In the genomic region with DNA sequence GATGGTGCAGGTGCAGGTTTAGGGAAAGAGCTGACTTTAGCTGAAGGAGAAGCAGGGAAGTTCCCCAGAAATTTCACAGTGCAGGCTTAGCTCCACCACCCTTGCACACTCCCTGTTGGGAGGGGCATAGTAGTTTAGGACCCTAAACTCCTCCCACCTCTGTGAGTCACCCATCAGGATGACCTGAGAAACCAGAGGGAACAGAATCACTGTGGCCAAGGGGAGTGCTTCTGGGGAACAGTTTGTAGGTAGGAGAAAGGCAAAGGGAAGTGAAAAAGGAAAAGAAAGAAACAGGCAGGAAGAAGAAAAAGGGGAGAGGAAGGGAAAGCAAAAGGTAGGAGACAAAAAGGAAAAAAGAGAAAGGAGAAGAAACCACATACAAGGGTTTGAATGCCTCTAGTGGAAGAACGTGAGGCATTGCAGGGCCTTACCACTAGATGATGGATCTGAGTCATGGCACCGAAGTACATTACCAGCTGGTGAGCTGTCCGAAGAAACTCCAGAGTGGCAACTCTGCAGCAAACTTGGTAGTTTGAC, we compare ENCODE assay signal across 8 cellular contexts.
DNase-seq lines count a peak whose midpoint lies in the region; ATAC-seq and TF ChIP-seq lines count a peak whose summit lies in the region.

No MANE protein-coding gene starts in this region.

- intact Hi-C loops in MCF 10A (cut with micrococcal nuclease) (loop anchor here (1.0 to 5.0 kb wide), 2 partner anchors 109 to 332 kb away; no protein-coding TSS in a partner anchor), breast epithelium (cut with DNase I; ENCODE audit: low total_unique reads) (no loop called here), PC-9 (cut with micrococcal nuclease; ENCODE audit: unreplicated experiment) (loop anchor here (10.0 kb wide), 2 partner anchors 336 to 684 kb away; no protein-coding TSS in a partner anchor)

- H3K36me3 Mint-ChIP-seq in MCF 10A (ENCODE audit: insufficient read depth, unreplicated experiment) (no peaks in the 10 kb centered on the region), type B pancreatic cell (no peaks in the 10 kb centered on the region), immature natural killer cell (no peaks in the 10 kb centered on the region)

- no peak overlapping the region for H2AFZ ChIP-seq in PC-9

- H3K27ac ChIP-seq in breast epithelium (peak overlapping the region in 1 of 2 donors; percentile 58), PC-9 (no peak overlapping the region)

- H3K9me3 ChIP-seq in breast epithelium (no peaks in the 10 kb centered on the region), PC-9 (ENCODE audit: insufficient read depth, low read depth) (no peaks in the 10 kb centered on the region)

- TF ChIP-seq CTCF in MCF 10A (IDR thresholded peaks at IDR 0.05; ENCODE audit: unreplicated experiment): peak; percentile 45
- no peak for TF ChIP-seq CTCF in breast epithelium (IDR thresholded peaks at IDR 0.05)
- peak; percentile 40; the same call in 1 of the 2 replicates for TF ChIP-seq CTCF in PC-9 (conservative IDR thresholded peaks at IDR 0.05)
- peak; percentile 34 for TF ChIP-seq CTCF in type B pancreatic cell (conservative IDR thresholded peaks at IDR 0.05)

- no peaks in the 10 kb centered on the region for H3F3A ChIP-seq in PC-9 (ENCODE audit: insufficient read depth, low read depth)

- H3K9me3 Mint-ChIP-seq in MCF 10A (ENCODE audit: unreplicated experiment): no peaks in the 10 kb centered on the region
- H3K9me3 Mint-ChIP-seq in type B pancreatic cell: no peaks in the 10 kb centered on the region
- H3K9me3 Mint-ChIP-seq in immature natural killer cell: peaks cover 2 to 41% (median 8%) of the 10 kb centered on the region in 6 donors

- no peak for TF ChIP-seq POLR2A in breast epithelium (IDR thresholded peaks at IDR 0.05)

- peak; percentile 88 for ATAC-seq in HG03159 (IDR thresholded peaks at IDR 0.05; ENCODE audit: unreplicated experiment)

- H3K36me3 ChIP-seq in breast epithelium (no peaks in the 10 kb centered on the region), PC-9 (ENCODE audit: low read depth) (no peaks in the 10 kb centered on the region)

- no peaks in the 10 kb centered on the region for H3K27me3 ChIP-seq in breast epithelium
- no peaks in the 10 kb centered on the region for H3K27me3 ChIP-seq in PC-9 (ENCODE audit: insufficient read depth, low read depth)

- DNase-seq in MCF 10A (ENCODE audit: unreplicated experiment) (peak; percentile 76), breast epithelium (ENCODE audit: low spot score in 2 of 2) (no peak), PC-9 (peak in 1 of 2 experiments; percentile 35), foreskin melanocyte (peak; percentile 16), type B pancreatic cell (ENCODE audit: extremely low spot score, unreplicated experiment) (no peak), hepatic stellate cell (ENCODE audit: low spot score) (no peak), immature natural killer cell (no peak)

- no peak overlapping the region for H3K4me3 ChIP-seq in breast epithelium
- H3K4me3 ChIP-seq in PC-9: no peak overlapping the region

- no TSS peak for BruUV-seq in MCF 10A (replicated peaks; lab: Mats Ljungman, UMichigan)
- BruUV-seq in PC-9 (replicated peaks; lab: Mats Ljungman, UMichigan): no TSS peak

- POLR2A ChIA-PET in MCF 10A (lab: Yijun Ruan, JAX): interaction anchor here (0.6 to 0.7 kb wide), 2 partner anchors 563 to 1470 kb away, joined by 3 read pairs; no protein-coding TSS in a partner anchor
- POLR2A ChIA-PET in PC-9 (lab: Charles Lee; ENCODE audit: unreplicated experiment): no interaction called here

- no peak overlapping the region for H3K4me2 ChIP-seq in PC-9

- CTCF ChIA-PET in MCF 10A (lab: Yijun Ruan, JAX): interaction anchor here (1.0 to 1.9 kb wide), 4 partner anchors 42 to 335 kb away, joined by 3 to 8 read pairs (median 4); no protein-coding TSS in a partner anchor
- CTCF ChIA-PET in PC-9 (lab: Charles Lee): interaction anchor here (0.6 kb wide), 1 partner anchor 28 kb away, joined by 3 read pairs; no protein-coding TSS in a partner anchor

- no peaks in the 10 kb centered on the region for H3K4me1 ChIP-seq in breast epithelium
- no peaks in the 10 kb centered on the region; the same call in 1 of the 2 replicates for H3K4me1 ChIP-seq in PC-9 (replicated peaks; ENCODE audit: insufficient read depth)

- H3K4me1 Mint-ChIP-seq in MCF 10A (ENCODE audit: insufficient read depth, unreplicated experiment) (peaks cover 22% of the 10 kb centered on the region), type B pancreatic cell (ENCODE audit: unreplicated experiment) (peaks cover 14% of the 10 kb centered on the region), immature natural killer cell (no peaks in the 10 kb centered on the region)

- H3K27me3 Mint-ChIP-seq in MCF 10A (ENCODE audit: insufficient read depth, unreplicated experiment): no peaks in the 10 kb centered on the region
- H3K27me3 Mint-ChIP-seq in type B pancreatic cell: no peaks in the 10 kb centered on the region
- peaks cover 0 to 1% (median 1%) of the 10 kb centered on the region in 3 donors for H3K27me3 Mint-ChIP-seq in immature natural killer cell (ENCODE audit: low read depth in 3 of 3)

- H3K4me3 Mint-ChIP-seq in MCF 10A (ENCODE audit: unreplicated experiment): peak overlapping the region; percentile 32
- H3K4me3 Mint-ChIP-seq in type B pancreatic cell: peak overlapping the region; percentile 30
- H3K4me3 Mint-ChIP-seq in immature natural killer cell: no peak overlapping the region

- H3K79me2 ChIP-seq in PC-9 (ENCODE audit: low read depth): no peaks in the 10 kb centered on the region

- H4K20me1 ChIP-seq in PC-9 (ENCODE audit: insufficient read depth): no peaks in the 10 kb centered on the region

- H3K27ac Mint-ChIP-seq in MCF 10A (ENCODE audit: low read depth, unreplicated experiment) (peak overlapping the region; percentile 57), type B pancreatic cell (peak overlapping the region; percentile 67), immature natural killer cell (no peak overlapping the region)

- H3K9me2 ChIP-seq in PC-9 (ENCODE audit: insufficient read depth): no peaks in the 10 kb centered on the region

Comparison
In these comparisons a context has a peak if more than half of its experiments do, and no peak if none do; other contexts are left out.
1. DNase-seq: peak in MCF 10A (single experiment) and foreskin melanocyte (single experiment); none in breast epithelium (0 of 2), type B pancreatic cell (single experiment), hepatic stellate cell (single experiment) and immature natural killer cell (0 of 3).
2. CTCF ChIP-seq: peak in MCF 10A (single experiment), PC-9 (single experiment) and type B pancreatic cell (single experiment); none in breast epithelium (0 of 3).
3. H3K27ac Mint-ChIP-seq: peak in MCF 10A (single experiment) and type B pancreatic cell (single experiment); none in immature natural killer cell (0 of 6).
4. H3K4me3 Mint-ChIP-seq: peak in MCF 10A (single experiment) and type B pancreatic cell (single experiment); none in immature natural killer cell (0 of 5).